ENCODE assay signal across 1 cellular context in the genomic region with DNA sequence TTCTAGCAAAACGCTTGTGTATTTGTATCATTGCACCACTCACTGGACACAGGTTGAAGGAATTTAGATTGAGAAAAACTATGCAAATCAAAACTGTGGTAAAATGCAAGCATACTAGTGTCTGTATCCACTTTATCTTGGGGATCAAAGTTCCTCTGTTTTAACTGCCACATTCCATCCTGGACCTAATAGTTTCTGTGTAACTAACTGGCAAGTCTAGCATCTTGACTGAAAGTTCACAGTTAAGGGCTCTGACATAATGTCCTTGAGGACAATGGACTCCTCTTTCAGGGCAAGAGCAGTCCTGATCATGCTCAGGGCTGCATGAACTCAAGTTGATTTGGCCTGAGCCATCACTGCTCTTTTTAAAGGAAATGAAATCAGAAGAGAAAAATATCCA.
TF ChIP-seq lines count a peak whose summit lies in the region.

No MANE protein-coding gene starts in this region.

TF ChIP-seq in HepG2, 621 proteins besides CTCF, POLR2A, EP300 and RAD21:
- TF ChIP-seq HNF4A (CRISPR knock-in tag; IDR thresholded peaks at IDR 0.05) (peak; percentile 31; the same call in 1 of the 2 replicates), SP140L (CRISPR knock-in tag; IDR thresholded peaks at IDR 0.05; ENCODE audit: borderline replicate concordance) (no peak), ZNF879 (CRISPR knock-in tag; IDR thresholded peaks at IDR 0.05) (no peak), ZNF180 (CRISPR knock-in tag; IDR thresholded peaks at IDR 0.05; ENCODE audit: borderline replicate concordance, low read depth) (no peak)
- TF ChIP-seq, protein P1, sequence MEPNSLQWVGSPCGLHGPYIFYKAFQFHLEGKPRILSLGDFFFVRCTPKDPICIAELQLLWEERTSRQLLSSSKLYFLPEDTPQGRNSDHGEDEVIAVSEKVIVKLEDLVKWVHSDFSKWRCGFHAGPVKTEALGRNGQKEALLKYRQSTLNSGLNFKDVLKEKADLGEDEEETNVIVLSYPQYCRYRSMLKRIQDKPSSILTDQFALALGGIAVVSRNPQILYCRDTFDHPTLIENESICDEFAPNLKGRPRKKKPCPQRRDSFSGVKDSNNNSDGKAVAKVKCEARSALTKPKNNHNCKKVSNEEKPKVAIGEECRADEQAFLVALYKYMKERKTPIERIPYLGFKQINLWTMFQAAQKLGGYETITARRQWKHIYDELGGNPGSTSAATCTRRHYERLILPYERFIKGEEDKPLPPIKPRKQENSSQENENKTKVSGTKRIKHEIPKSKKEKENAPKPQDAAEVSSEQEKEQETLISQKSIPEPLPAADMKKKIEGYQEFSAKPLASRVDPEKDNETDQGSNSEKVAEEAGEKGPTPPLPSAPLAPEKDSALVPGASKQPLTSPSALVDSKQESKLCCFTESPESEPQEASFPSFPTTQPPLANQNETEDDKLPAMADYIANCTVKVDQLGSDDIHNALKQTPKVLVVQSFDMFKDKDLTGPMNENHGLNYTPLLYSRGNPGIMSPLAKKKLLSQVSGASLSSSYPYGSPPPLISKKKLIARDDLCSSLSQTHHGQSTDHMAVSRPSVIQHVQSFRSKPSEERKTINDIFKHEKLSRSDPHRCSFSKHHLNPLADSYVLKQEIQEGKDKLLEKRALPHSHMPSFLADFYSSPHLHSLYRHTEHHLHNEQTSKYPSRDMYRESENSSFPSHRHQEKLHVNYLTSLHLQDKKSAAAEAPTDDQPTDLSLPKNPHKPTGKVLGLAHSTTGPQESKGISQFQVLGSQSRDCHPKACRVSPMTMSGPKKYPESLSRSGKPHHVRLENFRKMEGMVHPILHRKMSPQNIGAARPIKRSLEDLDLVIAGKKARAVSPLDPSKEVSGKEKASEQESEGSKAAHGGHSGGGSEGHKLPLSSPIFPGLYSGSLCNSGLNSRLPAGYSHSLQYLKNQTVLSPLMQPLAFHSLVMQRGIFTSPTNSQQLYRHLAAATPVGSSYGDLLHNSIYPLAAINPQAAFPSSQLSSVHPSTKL (CRISPR knock-in tag; IDR thresholded peaks at IDR 0.05) = 0 out of 2 replicates have a peak, but pooled peaks have one; percentile 9
